10 cellular contexts compared by ENCODE assay signal in the genomic region with DNA sequence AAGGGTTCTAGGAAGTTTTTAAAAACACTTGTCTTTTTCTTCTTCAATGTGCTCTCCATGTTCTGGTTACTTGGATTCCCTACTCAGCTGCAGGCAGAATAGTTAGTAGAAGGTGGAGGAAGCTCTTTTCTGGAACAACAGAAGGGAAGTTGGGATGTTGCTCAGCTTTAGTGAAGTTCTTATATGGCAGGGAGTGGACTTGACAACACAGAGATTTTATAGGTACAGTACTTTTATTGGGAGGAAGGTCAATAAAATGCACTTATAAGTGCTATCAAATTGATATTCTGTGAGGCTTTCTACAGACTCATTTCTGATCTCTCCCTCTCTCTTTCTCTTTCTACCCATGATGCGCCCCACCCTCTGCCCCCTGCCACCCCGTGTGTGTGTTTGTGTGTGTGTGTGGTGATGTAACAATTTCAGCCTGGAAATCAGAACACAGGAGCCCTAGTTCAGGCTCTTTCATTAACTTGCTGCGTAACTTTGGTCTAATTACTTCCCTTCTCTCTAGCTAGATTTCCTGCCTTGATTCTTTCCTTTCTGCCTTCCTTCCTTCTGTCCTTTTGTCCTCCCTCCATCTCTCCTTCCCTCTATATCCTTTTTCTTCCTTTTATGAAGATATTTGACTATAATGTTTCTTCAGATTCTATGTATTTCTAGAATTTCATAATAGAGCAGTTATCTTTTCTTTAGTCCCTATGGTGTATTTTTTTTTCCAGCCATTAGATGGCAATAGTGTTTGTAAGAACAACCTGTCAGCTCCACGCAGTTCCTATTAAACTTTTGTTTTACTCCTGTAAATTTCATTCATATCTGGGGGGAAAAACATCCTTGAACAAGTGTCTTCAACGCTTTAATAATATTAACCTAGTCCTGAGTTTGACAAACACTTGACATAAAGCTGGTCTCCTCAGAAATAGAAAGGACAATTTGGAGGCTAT. TPM values are rescaled to one million over a fixed set of nuclear protein-coding genes. Genes with fewer than 3 reads are reported as not detected.
DNase-seq lines count a peak whose midpoint lies in the region; ATAC-seq and TF ChIP-seq lines count a peak whose summit lies in the region.
"Had no signal": no experiment of that assay in that cellular context is flagged by ENCODE, and none has a peak within 500 bp of the region (broad histone marks: within the 10 kb centered on the region; RNA-seq: fewer than 3 reads in every experiment).

No MANE protein-coding gene starts in this region.

- no peak for ATAC-seq in CD4-positive, alpha-beta T cell (ENCODE audit: poor library complexity)
- ATAC-seq in GM21723 (IDR thresholded peaks at IDR 0.05; ENCODE audit: unreplicated experiment), result peak; percentile 54
- no peak for ATAC-seq in T-cell (replicated peaks in 1 of 4)
- peak in 1 of 4 donors; percentile 47 for ATAC-seq in right lobe of liver
- ATAC-seq in HG03039 (IDR thresholded peaks at IDR 0.05; ENCODE audit: unreplicated experiment), result no peak
- no peak for ATAC-seq in stimulated activated naive B cell treated with anti-CD40 and anti-IgM and Interleukin-4, amounts not matched to agents 10 μg/mL and 1 μg/mL and 100 μg/mL, for 72 hours (replicated peaks)

- WGBS in right lobe of liver (ENCODE audit: insufficient coverage, low coverage, low lambda C conversion rate, missing lambda C conversion rate), result 22% methylated on average over 5 of the region's 5 CpGs
- WGBS in esophagus squamous epithelium, 2 donors, result 26 to 34% methylated on average over 4 to 5 of the region's 5 CpGs

- no peaks in the 10 kb centered on the region for H3K9me3 Mint-ChIP-seq in CD4-positive, alpha-beta T cell
- no peaks in the 10 kb centered on the region for H3K9me3 Mint-ChIP-seq in T-cell
- H3K9me3 Mint-ChIP-seq in stimulated activated naive B cell treated with anti-CD40 and anti-IgM and Interleukin-4, amounts not matched to agents 10 μg/mL and 1 μg/mL and 100 μg/mL, for 72 hours, result no peaks in the 10 kb centered on the region
- H3K9me3 Mint-ChIP-seq: stimulated activated naive CD8-positive, alpha-beta T cell treated with anti-CD3 and anti-CD28 coated beads, Interleukin-15, Interleukin-2, amounts not matched to agents 100 ng/mL and 50 ng/mL, for 24 hours had no signal

- no peaks in the 10 kb centered on the region for H3K36me3 ChIP-seq in right lobe of liver
- no peaks in the 10 kb centered on the region for H3K36me3 ChIP-seq in esophagus squamous epithelium

- H3K27me3 Mint-ChIP-seq in CD4-positive, alpha-beta T cell, result no peaks in the 10 kb centered on the region
- H3K27me3 Mint-ChIP-seq in T-cell, result peaks cover 0 to 21% of the 10 kb centered on the region in 2 donors
- H3K27me3 Mint-ChIP-seq in stimulated activated naive B cell treated with anti-CD40 and anti-IgM and Interleukin-4, amounts not matched to agents 10 μg/mL and 1 μg/mL and 100 μg/mL, for 72 hours, result peaks cover 5 to 31% of the 10 kb centered on the region in 2 donors
- H3K27me3 Mint-ChIP-seq: stimulated activated naive CD8-positive, alpha-beta T cell treated with anti-CD3 and anti-CD28 coated beads, Interleukin-15, Interleukin-2, amounts not matched to agents 100 ng/mL and 50 ng/mL, for 24 hours had no signal

- H3K4me3 ChIP-seq in right lobe of liver (no peak overlapping the region), esophagus squamous epithelium (no peak overlapping the region)

- TF ChIP-seq POLR2A in right lobe of liver (IDR thresholded peaks at IDR 0.05) (no peak), esophagus squamous epithelium (IDR thresholded peaks at IDR 0.05) (no peak)

- peak overlapping the region; percentile 52 for H3K4me3 Mint-ChIP-seq in CD4-positive, alpha-beta T cell
- peak overlapping the region in 1 of 3 donors; percentile 7 for H3K4me3 Mint-ChIP-seq in T-cell
- no peak overlapping the region for H3K4me3 Mint-ChIP-seq in stimulated activated naive B cell treated with anti-CD40 and anti-IgM and Interleukin-4, amounts not matched to agents 10 μg/mL and 1 μg/mL and 100 μg/mL, for 72 hours
- H3K4me3 Mint-ChIP-seq: stimulated activated naive CD8-positive, alpha-beta T cell treated with anti-CD3 and anti-CD28 coated beads, Interleukin-15, Interleukin-2, amounts not matched to agents 100 ng/mL and 50 ng/mL, for 24 hours had no signal

- no peak for DNase-seq in CD4-positive, alpha-beta T cell
- DNase-seq in T-cell, result no peak
- DNase-seq in right lobe of liver, result no peak
- DNase-seq in esophagus squamous epithelium (lab: John Stamatoyannopoulos, UW), result no peak
- DNase-seq in stimulated activated naive CD4-positive, alpha-beta T cell treated with Interleukin-2 at 50 U/mL for 16 hours (lab: John Stamatoyannopoulos, UW), result no peak
- DNase-seq in stimulated activated naive B cell treated with anti-CD40 and anti-IgM and Interleukin-4, amounts not matched to agents 10 μg/mL and 1 μg/mL and 100 μg/mL, for 72 hours, result no peak
- DNase-seq: NCI-H1417 treated with DMSO at 0.1 percent for 48 hours had no signal

- H3K4me1 ChIP-seq in right lobe of liver (no peaks in the 10 kb centered on the region), esophagus squamous epithelium (no peaks in the 10 kb centered on the region)

- no peaks in the 10 kb centered on the region for H3K36me3 Mint-ChIP-seq in CD4-positive, alpha-beta T cell (ENCODE audit: low read depth)
- no peaks in the 10 kb centered on the region for H3K36me3 Mint-ChIP-seq in T-cell
- no peaks in the 10 kb centered on the region for H3K36me3 Mint-ChIP-seq in stimulated activated naive B cell treated with anti-CD40 and anti-IgM and Interleukin-4, amounts not matched to agents 10 μg/mL and 1 μg/mL and 100 μg/mL, for 72 hours

- intact Hi-C loops in CD4-positive, alpha-beta T cell (cut with DNase I, micrococcal nuclease), result no loop called here
- intact Hi-C loops in right lobe of liver (cut with DNase I) (no loop called here), esophagus squamous epithelium (cut with DNase I) (no loop called here)

- no peak for TF ChIP-seq CTCF in CD4-positive, alpha-beta T cell (IDR thresholded peaks at IDR 0.05)
- TF ChIP-seq CTCF in right lobe of liver (IDR thresholded peaks at IDR 0.05), result peak; percentile 24 to 54 (median 39)
- peak in 2 of 6 experiments; percentile 13 to 22 for TF ChIP-seq CTCF in esophagus squamous epithelium (IDR thresholded peaks at IDR 0.05)

- no peaks in the 10 kb centered on the region for H3K27me3 ChIP-seq in CD4-positive, alpha-beta T cell (ENCODE audit: control insufficient read depth, insufficient read depth, low read length)
- H3K27me3 ChIP-seq in right lobe of liver, result peaks cover 0 to 8% of the 10 kb centered on the region in 2 donors
- H3K27me3 ChIP-seq in esophagus squamous epithelium, result no peaks in the 10 kb centered on the region

- no peak overlapping the region for H3K27ac ChIP-seq in CD4-positive, alpha-beta T cell (ENCODE audit: low read depth, low read length)
- H3K27ac ChIP-seq in right lobe of liver (no peak overlapping the region), esophagus squamous epithelium (no peak overlapping the region)

- no peaks in the 10 kb centered on the region for H3K9me3 ChIP-seq in CD4-positive, alpha-beta T cell (ENCODE audit: control insufficient read depth, low read length)
- H3K9me3 ChIP-seq in right lobe of liver (no peaks in the 10 kb centered on the region), esophagus squamous epithelium (no peaks in the 10 kb centered on the region)

- CTCF ChIA-PET in CD4-positive, alpha-beta T cell (lab: Charles Lee), result no interaction called here
- CTCF ChIA-PET in T-cell (lab: Charles Lee), result interaction anchor here in 1 of 2 donors (0.6 to 0.7 kb wide), 2 partner anchors 265 to 530 kb away, joined by 3 to 4 read pairs; no protein-coding TSS in a partner anchor

- POLR2A ChIA-PET in CD4-positive, alpha-beta T cell (lab: Charles Lee), result no interaction called here
- POLR2A ChIA-PET in T-cell (lab: Charles Lee), result interaction anchor here in 1 of 2 donors (0.6 kb wide), 1 partner anchor 268 kb away, joined by 3 read pairs; no protein-coding TSS in a partner anchor

- H3K27ac Mint-ChIP-seq in CD4-positive, alpha-beta T cell, result no peak overlapping the region
- H3K27ac Mint-ChIP-seq in T-cell, result peak overlapping the region; percentile 29 to 57
- no peak overlapping the region for H3K27ac Mint-ChIP-seq in stimulated activated naive B cell treated with anti-CD40 and anti-IgM and Interleukin-4, amounts not matched to agents 10 μg/mL and 1 μg/mL and 100 μg/mL, for 72 hours
- H3K27ac Mint-ChIP-seq: stimulated activated naive CD8-positive, alpha-beta T cell treated with anti-CD3 and anti-CD28 coated beads, Interleukin-15, Interleukin-2, amounts not matched to agents 100 ng/mL and 50 ng/mL, for 24 hours had no signal

- peaks cover 30% of the 10 kb centered on the region for H3K4me1 Mint-ChIP-seq in CD4-positive, alpha-beta T cell (ENCODE audit: low read depth)
- H3K4me1 Mint-ChIP-seq in T-cell, result peaks cover 15 to 21% (median 17%) of the 10 kb centered on the region in 3 donors
- peaks cover 16 to 24% of the 10 kb centered on the region in 2 donors for H3K4me1 Mint-ChIP-seq in stimulated activated naive B cell treated with anti-CD40 and anti-IgM and Interleukin-4, amounts not matched to agents 10 μg/mL and 1 μg/mL and 100 μg/mL, for 72 hours

RNA-seq across cellular contexts. Expression of gene HEPH, which starts 37.1 kb away (rescaled TPM):
- not detected for total RNA-seq in CD4-positive, alpha-beta T cell
- under 1 TPM in 4 of 5 donors, not detected in 1; 0.15 to 0.44 (median 0.31) TPM for total RNA-seq in T-cell
- 1 to 10 TPM; 1.1 to 2.7 (median 1.5) TPM for total RNA-seq in right lobe of liver
- 10 to 100 TPM in 1 of 4 donors, 1 to 10 TPM in 1, under 1 TPM in 2; 0.76 to 11.1 (median 1.7) TPM for total RNA-seq in esophagus squamous epithelium

Comparison
In these comparisons a context has a peak if more than half of its experiments do, and no peak if none do; other contexts are left out.
1. H3K27ac Mint-ChIP-seq: peak in T-cell (2 of 2); none in CD4-positive, alpha-beta T cell (single experiment) and stimulated activated naive B cell treated with anti-CD40 and anti-IgM and Interleukin-4, amounts not matched to agents 10 μg/mL and 1 μg/mL and 100 μg/mL, for 72 hours (single experiment).